8 cellular contexts compared by ENCODE assay signal in genomic region chr3:9397911-9398714, GRCh38. TPM values are rescaled to one million over a fixed set of nuclear protein-coding genes. Genes with fewer than 3 reads are reported as not detected.
DNase-seq lines count a peak whose midpoint lies in the region; TF ChIP-seq lines count a peak whose summit lies in the region.

No MANE protein-coding gene starts in this region.

- POLR2A ChIA-PET in AG04450 (lab: Yijun Ruan, JAX), result interaction anchor here (0.7 to 4.1 kb wide), 10 partner anchors 10 to 1140 kb away, joined by 3 to 57 read pairs (median 7); partner anchors contain the start of gene MTMR14

- H3K4me2 ChIP-seq in skeletal muscle satellite cell (ENCODE audit: low read length), result peak overlapping the region; percentile 86

- peak overlapping the region; percentile 97 for H3K4me3 ChIP-seq in AG04450 (ENCODE audit: low read depth, low read length)
- peak overlapping the region; percentile 97 for H3K4me3 ChIP-seq in H7 (ENCODE audit: insufficient read depth, low read depth, low read length)
- H3K4me3 ChIP-seq in astrocyte of the spinal cord (ENCODE audit: low read depth, low read length), result peak overlapping the region; percentile 95
- H3K4me3 ChIP-seq in iPS-18c (ENCODE audit: insufficient read depth, low read depth, low read length), result peak overlapping the region; percentile 89
- peak overlapping the region; percentile 85 for H3K4me3 ChIP-seq in skeletal muscle satellite cell (ENCODE audit: low read length)

- TF ChIP-seq CTCF in AG04450 (IDR thresholded peaks at IDR 0.05; ENCODE audit: low read depth, low read length) (no peak), astrocyte of the spinal cord (IDR thresholded peaks at IDR 0.05; ENCODE audit: low read depth, low read length) (no peak), GM13976 (IDR thresholded peaks at IDR 0.05; ENCODE audit: borderline replicate concordance, control extremely low read depth, extremely low read depth, insufficient read depth, missing control alignments) (no peak)

- H3K9me3 ChIP-seq in AG04450 (ENCODE audit: control insufficient read depth, insufficient read depth, low read length), result no peaks in the 10 kb centered on the region
- no peaks in the 10 kb centered on the region for H3K9me3 ChIP-seq in iPS-18c (ENCODE audit: control insufficient read depth, insufficient read depth, low read length)
- no peaks in the 10 kb centered on the region for H3K9me3 ChIP-seq in skeletal muscle satellite cell (replicated peaks; ENCODE audit: low read length)

- H3K27ac ChIP-seq in AG04450 (ENCODE audit: low read depth, low read length), result peak overlapping the region; percentile 99

- H3K4me1 ChIP-seq in skeletal muscle satellite cell (ENCODE audit: control insufficient read depth, insufficient read depth, low read length), result peaks cover 50% of the 10 kb centered on the region

- H3K27me3 ChIP-seq in AG04450 (ENCODE audit: control insufficient read depth, insufficient read depth, low read length) (no peaks in the 10 kb centered on the region), H7 (ENCODE audit: control insufficient read depth, insufficient read depth, low read length) (no peaks in the 10 kb centered on the region), skeletal muscle satellite cell (ENCODE audit: control insufficient read depth, insufficient read depth, low read length) (no peaks in the 10 kb centered on the region)

- DNase-seq in AG04450 (ENCODE audit: low read depth, low spot score) (no peak), H7 (peak; percentile 22), SW480 (ENCODE audit: low spot score) (peak; percentile 63), astrocyte of the spinal cord (ENCODE audit: low read depth, low spot score) (peak; percentile 45), cerebellar nuclear complex (lab: John Stamatoyannopoulos, UW) (no peak), GM13976 (ENCODE audit: low spot score) (no peak)

- in situ Hi-C loops in astrocyte of the spinal cord (cut with HindIII; ENCODE audit: low sequenced_read_pairs), result no loop called here
- in situ Hi-C loops in GM13976 (cut with MboI; ENCODE audit: low sequenced_read_pairs, unreplicated experiment), result no loop called here

- H3K36me3 ChIP-seq in H7 (replicated peaks; ENCODE audit: control insufficient read depth, insufficient read depth, low read length) (peaks cover 6% of the 10 kb centered on the region), skeletal muscle satellite cell (ENCODE audit: insufficient read depth, low read length) (peaks cover 25% of the 10 kb centered on the region)

- CTCF ChIA-PET in AG04450 (lab: Charles Lee), result no interaction called here

- H3K9ac ChIP-seq in skeletal muscle satellite cell (ENCODE audit: low read depth, low read length), result peak overlapping the region; percentile 98

RNA-seq across cellular contexts. Expression of gene SETD5, which starts 0.7 kb away (rescaled TPM):
- 62.4 and 75.0 TPM in 2 replicates for polyA plus RNA-seq in AG04450 (2011; rRNA removed)
- 117 and 140 TPM in 2 replicates for polyA minus RNA-seq in AG04450 (2011; rRNA and poly(A)+ RNA removed)
- 99.8 and 139 TPM in 2 replicates for total RNA-seq in H7 (2014; rRNA removed; shearing (Covaris generic))
- 66.2 and 70.0 TPM in 2 replicates for total RNA-seq in skeletal muscle satellite cell (2012; rRNA removed)

RNA-seq across cellular contexts. Expression of gene THUMPD3, which starts 35.3 kb away (rescaled TPM):
- 43.3 and 49.8 TPM in 2 replicates for polyA plus RNA-seq in AG04450 (2011; rRNA removed)
- 41.8 and 46.6 TPM in 2 replicates for polyA minus RNA-seq in AG04450 (2011; rRNA and poly(A)+ RNA removed)
- total RNA-seq in H7 (2014; rRNA removed; shearing (Covaris generic)), result 17.4 and 22.1 TPM in 2 replicates
- 47.6 and 54.8 TPM in 2 replicates for total RNA-seq in skeletal muscle satellite cell (2012; rRNA removed)

Comparison
In these comparisons a context has a peak if more than half of its experiments do, and no peak if none do; other contexts are left out.
1. DNase-seq: peak in H7 (single experiment), SW480 (single experiment) and astrocyte of the spinal cord (single experiment); none in AG04450 (single experiment), cerebellar nuclear complex (0 of 2) and GM13976 (single experiment).
2. Peak in every context shown above with its lines, with median percentiles within 50 percentile points of each other: H3K4me3 ChIP-seq.